ENCODE assay signal across 35 cellular contexts in genomic region chr21:32585970-32586369, GRCh38. TPM values are rescaled to one million over a fixed set of nuclear protein-coding genes. Genes with fewer than 3 reads are reported as not detected.
DNase-seq lines count a peak whose midpoint lies in the region; ATAC-seq, FAIRE-seq and TF ChIP-seq lines count a peak whose summit lies in the region.
"Had no signal": no experiment of that assay in that cellular context is flagged by ENCODE, and none has a peak within 500 bp of the region (broad histone marks: within the 10 kb centered on the region; RNA-seq: fewer than 3 reads in every experiment).

No MANE protein-coding gene starts in this region.

- intact Hi-C loops in K562 (cut with micrococcal nuclease) (loop anchor here (10.0 kb wide), 1 partner anchor 291 kb away; the partner anchor contains the start of gene MRAP), PC-9 (cut with micrococcal nuclease; ENCODE audit: unreplicated experiment) (no loop called here)

- H3K27me3 ChIP-seq in K562 (ENCODE audit: control insufficient read depth in 2 of 2, insufficient read depth in 2 of 2, low read length in 2 of 2) (peaks cover 20 to 28% of the 10 kb centered on the region in 2 experiments), H1 (replicated peaks in 1 of 4; ENCODE audit: control insufficient read depth in 3 of 4, extremely low read depth in 1 of 4, insufficient read depth in 3 of 4, low read length in 3 of 4) (no peaks in the 10 kb centered on the region; a peak in 1 of 7 replicates), trophoblast cell (ENCODE audit: insufficient read depth, low read length) (no peaks in the 10 kb centered on the region), PC-9 (ENCODE audit: insufficient read depth, low read depth) (peaks cover 20% of the 10 kb centered on the region)
- H3K27me3 ChIP-seq: BLaER1; BLaER1 treated with 17β-estradiol and CSF1 and Interleukin-3, amounts not matched to agents 10 nM and 100 nM had no signal

- no peak overlapping the region for H3K9ac ChIP-seq in K562 (ENCODE audit: insufficient read depth in 1 of 2, low read depth in 2 of 2, low read length in 2 of 2)
- no peak overlapping the region for H3K9ac ChIP-seq in H1 (replicated peaks in 1 of 4; ENCODE audit: extremely low read depth in 1 of 4, low read depth in 3 of 4, low read length in 3 of 4)
- H3K9ac ChIP-seq in trophoblast cell (ENCODE audit: low read length) = no peak overlapping the region
- H3K9ac ChIP-seq: BLaER1; BLaER1 treated with 17β-estradiol and CSF1 and Interleukin-3, amounts not matched to agents 10 nM and 100 nM had no signal

- H3K9me1 ChIP-seq in K562 (ENCODE audit: control insufficient read depth, insufficient read depth, low read length) = no peaks in the 10 kb centered on the region

- H3K9me3 ChIP-seq in K562 (replicated peaks; ENCODE audit: control insufficient read depth, insufficient read depth, low read depth, low read length) (no peaks in the 10 kb centered on the region), H1 (ENCODE audit: insufficient read depth in 2 of 2, low read depth in 1 of 2, low read length in 1 of 2) (no peaks in the 10 kb centered on the region), trophoblast cell (ENCODE audit: insufficient read depth, low read depth, low read length) (no peaks in the 10 kb centered on the region), PC-9 (ENCODE audit: insufficient read depth, low read depth) (no peaks in the 10 kb centered on the region)
- H3K9me3 ChIP-seq: A549; BE2C; BLaER1; BLaER1 treated with 17β-estradiol and CSF1 and Interleukin-3, amounts not matched to agents 10 nM and 100 nM; Caco-2 had no signal

- no peaks in the 10 kb centered on the region for H3K79me2 ChIP-seq in K562 (ENCODE audit: control insufficient read depth, insufficient read depth, low read length)
- no peaks in the 10 kb centered on the region for H3K79me2 ChIP-seq in H1 (ENCODE audit: control insufficient read depth in 1 of 2, insufficient read depth in 2 of 2, low read length in 2 of 2)
- H3K79me2 ChIP-seq in trophoblast cell (ENCODE audit: control insufficient read depth, insufficient read depth, low read length, poor library complexity) = no peaks in the 10 kb centered on the region
- H3K79me2 ChIP-seq in PC-9 (ENCODE audit: low read depth) = no peaks in the 10 kb centered on the region

- H2BK12ac ChIP-seq in H1 (ENCODE audit: low read depth, low read length) (no peak overlapping the region), trophoblast cell (ENCODE audit: low read length) (no peak overlapping the region)

- no peaks in the 10 kb centered on the region for H3K79me1 ChIP-seq in H1 (ENCODE audit: low read depth, low read length)
- H3K79me1 ChIP-seq in trophoblast cell (ENCODE audit: low read length) = no peaks in the 10 kb centered on the region

- WGBS in K562 (ENCODE audit: insufficient coverage, low coverage, missing lambda C conversion rate) = 49% methylated on average over 9 of the region's 9 CpGs
- 90% methylated on average over 9 of the region's 9 CpGs; no CpG with 5 or more reads in 1 of the 2 experiments for WGBS in H1 (ENCODE audit: extremely low coverage in 1 of 2, insufficient coverage in 1 of 2, insufficient read length in 1 of 2, insufficient replicate concordance in 2 of 2, low coverage in 1 of 2, low lambda C conversion rate in 2 of 2, missing lambda C conversion rate in 1 of 2), 2 experiments
- no CpG with 5 or more reads among the region's 9 CpGs for WGBS in trophoblast cell (ENCODE audit: extremely low coverage, insufficient coverage, insufficient read length)

- H3K18ac ChIP-seq in H1 (ENCODE audit: extremely low read depth, low read length) = no peak overlapping the region
- no peak overlapping the region for H3K18ac ChIP-seq in trophoblast cell (ENCODE audit: low read length)

- H2BK20ac ChIP-seq in H1 (ENCODE audit: low read length) = no peak overlapping the region

- TF ChIP-seq EP300 in K562 (IDR thresholded peaks at IDR 0.05; ENCODE audit: low read length) (no peak), H1 (IDR thresholded peaks at IDR 0.05; ENCODE audit: borderline replicate concordance in 1 of 2, low read depth in 2 of 2, low read length in 2 of 2) (no peak)

- H2AK5ac ChIP-seq in H1 (ENCODE audit: low read depth, low read length) = peak overlapping the region; percentile 82; the same call in 1 of the 2 replicates
- H2AK5ac ChIP-seq in trophoblast cell (ENCODE audit: low read length) = no peak overlapping the region

- no peak overlapping the region for H4K91ac ChIP-seq in H1 (replicated peaks; ENCODE audit: insufficient read length, low read length)
- no peak overlapping the region for H4K91ac ChIP-seq in trophoblast cell (ENCODE audit: low read depth, low read length)

- no peak overlapping the region for H4K5ac ChIP-seq in H1 (ENCODE audit: insufficient read length, low read depth, low read length)

- peak overlapping the region; percentile 73; the same call in 1 of the 2 replicates for H2AFZ ChIP-seq in K562 (ENCODE audit: low read depth, low read length)
- no peak overlapping the region for H2AFZ ChIP-seq in H1 (ENCODE audit: low read length)
- no peak overlapping the region for H2AFZ ChIP-seq in trophoblast cell (ENCODE audit: insufficient read depth, low read length, poor library complexity)
- H2AFZ ChIP-seq in PC-9 = no peak overlapping the region

- CTCF ChIA-PET in K562 (lab: Yijun Ruan, JAX; ENCODE audit: low intra/inter-chr PET ratio) (no interaction called here), H1 (lab: Charles Lee; ENCODE audit: partially characterized antibody) (interaction anchor here (1.1 to 2.6 kb wide), 2 partner anchors 15 to 25 kb away, joined by 3 to 10 read pairs; no protein-coding TSS in a partner anchor), PC-9 (lab: Charles Lee) (no interaction called here)

- no peak overlapping the region for H4K12ac ChIP-seq in trophoblast cell (ENCODE audit: low read depth, low read length)

- TF ChIP-seq RAD21 in K562 (CRISPR knock-in tag; conservative IDR thresholded peaks at IDR 0.05 in 1 of 2, IDR thresholded peaks at IDR 0.05 in 1 of 2) (no peak), H1 (IDR thresholded peaks at IDR 0.05 in 1 of 2, conservative IDR thresholded peaks at IDR 0.05 in 1 of 2; ENCODE audit: low read depth in 2 of 2, low read length in 2 of 2) (no peak)

- TF ChIP-seq CTCF in K562 (IDR thresholded peaks at IDR 0.05 in 2 of 3, conservative IDR thresholded peaks at IDR 0.05 in 1 of 3; ENCODE audit: insufficient read depth in 2 of 3, low read depth in 1 of 3, low read length in 3 of 3) (no peak), H1 (IDR thresholded peaks at IDR 0.05; ENCODE audit: control extremely low read depth in 1 of 3, insufficient read depth in 1 of 3, low read depth in 1 of 3, low read length in 3 of 3) (no peak), PC-9 (conservative IDR thresholded peaks at IDR 0.05) (no peak)

- H3K56ac ChIP-seq in H1 (replicated peaks; ENCODE audit: insufficient read length, low read depth, low read length) = no peak overlapping the region

- no peak overlapping the region for H2BK120ac ChIP-seq in H1 (replicated peaks; ENCODE audit: low read depth, low read length)
- H2BK120ac ChIP-seq in trophoblast cell (ENCODE audit: insufficient read depth, low read length, poor library complexity) = no peak overlapping the region

- no peaks in the 10 kb centered on the region for H3F3A ChIP-seq in PC-9 (ENCODE audit: insufficient read depth, low read depth)

- POLR2A ChIA-PET in K562 (lab: Yijun Ruan, JAX) (no interaction called here), H1 (lab: Charles Lee; ENCODE audit: partially characterized antibody) (no interaction called here), PC-9 (lab: Charles Lee; ENCODE audit: unreplicated experiment) (no interaction called here)

- H3K4me1 ChIP-seq in K562 (replicated peaks in 1 of 2; ENCODE audit: control insufficient read depth in 2 of 2, insufficient read depth in 2 of 2, low read length in 2 of 2) = peaks cover 13 to 19% of the 10 kb centered on the region in 2 experiments; a peak in 4 of 5 replicates
- 0 out of 7 replicates have a peak, but pooled peaks cover 0 to 2% (median 0%) of the 10 kb centered on the region in 4 experiments for H3K4me1 ChIP-seq in H1 (replicated peaks in 1 of 4; ENCODE audit: control insufficient read depth in 3 of 4, insufficient read depth in 4 of 4, low read length in 3 of 4)
- no peaks in the 10 kb centered on the region for H3K4me1 ChIP-seq in trophoblast cell (ENCODE audit: control insufficient read depth in 1 of 2, insufficient read depth in 2 of 2, low read length in 2 of 2)
- no peaks in the 10 kb centered on the region for H3K4me1 ChIP-seq in PC-9 (replicated peaks; ENCODE audit: insufficient read depth)
- H3K4me1 ChIP-seq: A549; BE2C; BLaER1; BLaER1 treated with 17β-estradiol and CSF1 and Interleukin-3, amounts not matched to agents 10 nM and 100 nM had no signal

- H3K14ac ChIP-seq in H1 (ENCODE audit: insufficient read length) = no peak overlapping the region
- H3K14ac ChIP-seq in trophoblast cell (ENCODE audit: low read length) = no peak overlapping the region

- H3K23ac ChIP-seq in H1 (ENCODE audit: insufficient read length) = no peak overlapping the region
- H3K23ac ChIP-seq in trophoblast cell (ENCODE audit: low read length) = no peak overlapping the region

- H2BK5ac ChIP-seq in H1 (ENCODE audit: low read depth, low read length) (no peak overlapping the region; the same call in 1 of the 2 replicates), trophoblast cell (ENCODE audit: low read depth, low read length, poor library complexity) (no peak overlapping the region)

- H3K9me2 ChIP-seq in PC-9 (ENCODE audit: insufficient read depth) = no peaks in the 10 kb centered on the region

- H3K4ac ChIP-seq in H1 (replicated peaks; ENCODE audit: insufficient read length, low read depth, low read length) (no peak overlapping the region), trophoblast cell (ENCODE audit: low read depth, low read length) (no peak overlapping the region)

- H4K20me1 ChIP-seq in K562 (replicated peaks; ENCODE audit: control insufficient read depth, insufficient read depth, low read length) (no peaks in the 10 kb centered on the region), H1 (replicated peaks in 1 of 2; ENCODE audit: control insufficient read depth in 1 of 2, insufficient read depth in 2 of 2, low read length in 2 of 2) (no peaks in the 10 kb centered on the region), PC-9 (ENCODE audit: insufficient read depth) (no peaks in the 10 kb centered on the region)
- H4K20me1 ChIP-seq: BLaER1; BLaER1 treated with 17β-estradiol and CSF1 and Interleukin-3, amounts not matched to agents 10 nM and 100 nM had no signal

- H4K8ac ChIP-seq in H1 (ENCODE audit: extremely low read depth, insufficient read depth, low read length) (no peak overlapping the region), trophoblast cell (ENCODE audit: low read depth, low read length) (no peak overlapping the region)

- TF ChIP-seq POLR2A in K562 (conservative IDR thresholded peaks at IDR 0.05) (no peak), H1 (IDR thresholded peaks at IDR 0.05; ENCODE audit: control extremely low read depth in 1 of 2, low read depth in 2 of 2, low read length in 2 of 2) (no peak)

- BruUV-seq in K562 (replicated peaks; lab: Mats Ljungman, UMichigan) (no TSS peak), PC-9 (replicated peaks; lab: Mats Ljungman, UMichigan) (no TSS peak)

- H3K4me3 ChIP-seq in K562 (no peak overlapping the region), H1 (ENCODE audit: extremely low read depth in 1 of 4, insufficient read depth in 2 of 4, low read depth in 3 of 4, low read length in 4 of 4) (no peak overlapping the region), trophoblast cell (ENCODE audit: low read depth, low read length) (no peak overlapping the region), PC-9 (no peak overlapping the region)
- H3K4me3 ChIP-seq: A549; BLaER1; BLaER1 treated with 17β-estradiol and CSF1 and Interleukin-3, amounts not matched to agents 10 nM and 100 nM had no signal

- DNase-seq in K562 (ENCODE audit: extremely low read depth in 1 of 4, low spot score in 3 of 4) (no peak), H1 (ENCODE audit: low read depth in 1 of 2, low spot score in 2 of 2) (no peak), trophoblast cell (peak; percentile 26 to 41), globus pallidus (ENCODE audit: low spot score) (no peak), kidney glomerular epithelial cell (lab: John Stamatoyannopoulos, UW) (no peak), PC-9 (no peak)
- DNase-seq: 8988T; ACHN; AML-193; BE2C; C1 segment of cervical spinal cord; Caco-2; Calu3; CD4-positive, alpha-beta memory T cell; CD4-positive, alpha-beta T cell; CD4-positive, CD25-positive, alpha-beta regulatory T cell; CD8-positive, alpha-beta memory T cell; CD8-positive, alpha-beta T cell; COR-L47; DMS 273 treated with DMSO at 0.1 percent for 48 hours; DMS153; DMS53; DMS79; DMS79 treated with DMSO at 0.1 percent for 48 hours; DND-41; EL had no signal

- H3K27ac ChIP-seq in K562 (ENCODE audit: extremely low read depth, low read depth, low read length) (no peak overlapping the region), H1 (ENCODE audit: low read depth, low read length) (no peak overlapping the region; the same call in 1 of the 2 replicates), trophoblast cell (ENCODE audit: low read depth, low read length) (no peak overlapping the region), PC-9 (no peak overlapping the region)
- H3K27ac ChIP-seq: 22Rv1; A549; BLaER1; BLaER1 treated with 17β-estradiol and CSF1 and Interleukin-3, amounts not matched to agents 10 nM and 100 nM; C4-2B had no signal

- FAIRE-seq in K562 (lab: Jason Lieb, UNC) = no peak
- FAIRE-seq in H1 (lab: Jason Lieb, UNC) = no peak
- FAIRE-seq: A204.1, A549, D721Med had no signal

- ATAC-seq in K562 = no peak
- ATAC-seq: A549; CD8-positive, alpha-beta T cell had no signal

- peaks cover 9% of the 10 kb centered on the region; the same call in 1 of the 2 replicates for H3K23me2 ChIP-seq in H1 (ENCODE audit: low read depth, low read length)

- in situ Hi-C loops in K562 (cut with MboI) = no loop called here

- H3K4me2 ChIP-seq in K562 (ENCODE audit: insufficient read depth, low read length) (no peak overlapping the region), H1 (ENCODE audit: insufficient read depth in 1 of 2, low read depth in 2 of 2, low read length in 2 of 2) (no peak overlapping the region), trophoblast cell (ENCODE audit: low read length) (no peak overlapping the region), PC-9 (no peak overlapping the region)
- H3K4me2 ChIP-seq: A549; BLaER1; BLaER1 treated with 17β-estradiol and CSF1 and Interleukin-3, amounts not matched to agents 10 nM and 100 nM had no signal

- H3K36me3 ChIP-seq in K562 (ENCODE audit: control insufficient read depth, insufficient read depth, low read length) (no peaks in the 10 kb centered on the region; the same call in 2 of the 3 replicates), H1 (ENCODE audit: control insufficient read depth in 2 of 4, insufficient read depth in 4 of 4, low read length in 3 of 4) (no peaks in the 10 kb centered on the region), trophoblast cell (ENCODE audit: control insufficient read depth in 1 of 2, insufficient read depth in 2 of 2, low read length in 2 of 2) (peaks cover 0 to 2% of the 10 kb centered on the region in 2 experiments), PC-9 (ENCODE audit: low read depth) (no peaks in the 10 kb centered on the region)
- H3K36me3 ChIP-seq: BE2C had no signal

- no peak overlapping the region for H2BK15ac ChIP-seq in H1 (ENCODE audit: low read length)

RNA-seq across cellular contexts. Expression of gene TCP10L, which starts 0.6 kb away (rescaled TPM):
- total RNA-seq in K562 (2011; cell fraction: chromatin; rRNA removed; ENCODE audit: low replicate concordance) = 0.30 and 0.55 TPM in 2 replicates
- total RNA-seq in K562 (2011; cell fraction: nucleolus; rRNA removed) = not detected in 2 replicates
- 0.37 TPM in 1 of 2 replicates, not detected in the other for total RNA-seq in K562 (2011; cell fraction: nucleoplasm; rRNA removed)
- 1.2 TPM in 1 of 2 replicates, not detected in the other for total RNA-seq in K562 (2014; rRNA removed)
- 0.77 and 0.91 TPM in 2 replicates for total RNA-seq in K562 (2014; rRNA removed; fragmentation: Illumina TruSeq; extraction: Trizol)
- total RNA-seq in K562 (2015; rRNA removed; fragmentation: Illumina TruSeq; extraction: Trizol) = 0.53 and 0.87 TPM in 2 replicates
- 0.49 and 0.58 TPM in 2 replicates for total RNA-seq in K562 (2021)
- polyA plus RNA-seq in K562 (2011; rRNA removed) = 0.19 and 0.38 TPM in 2 replicates
- polyA plus RNA-seq in K562 (2011; cell fraction: cytosol; rRNA removed) = 0.18 and 0.22 TPM in 2 replicates
- 0.25 TPM in 1 of 2 replicates, not detected in the other for polyA plus RNA-seq in K562 (2011; cell fraction: nucleus; rRNA removed)
- polyA plus RNA-seq in K562 (2012) = 0.89 and 3.0 TPM in 2 replicates
- 0.21 and 0.34 TPM in 2 replicates for polyA plus RNA-seq in K562 (2014; fragmentation: Illumina TruSeq; extraction: Trizol)
- polyA plus RNA-seq in K562 (2014; fragmentation: Nextera tagmentation; extraction: Ambion mirVana) = under 1 TPM; 0.56 to 0.68 TPM
- 0.76 TPM in 1 of 2 replicates, not detected in the other for polyA plus RNA-seq in K562 (2014; rRNA removed)
- 0.39 TPM in 2 replicates for polyA minus RNA-seq in K562 (2011; rRNA and poly(A)+ RNA removed)
- polyA minus RNA-seq in K562 (2011; cell fraction: cytosol; rRNA and poly(A)+ RNA removed) = not detected in 2 replicates
- polyA minus RNA-seq in K562 (2011; cell fraction: nucleus; rRNA and poly(A)+ RNA removed) = 0.22 TPM in 1 of 2 replicates, not detected in the other
- total RNA-seq in H1 (2021; fragmentation: NEBNext Ultra II Directional; extraction: Animal tissue kit (Norgen Biotek cat#: 25700)) = 0.71 and 0.99 TPM in 2 replicates
- polyA plus RNA-seq in H1 (2011; rRNA removed) = 0.45 and 0.74 TPM in 2 replicates
- polyA plus RNA-seq in H1 (2011; cell fraction: cytosol; rRNA removed) = 0.43 TPM
- 0.76 TPM for polyA plus RNA-seq in H1 (2011; cell fraction: nucleus; rRNA removed)
- 0.30 to 0.83 TPM (median 0.53 TPM) in 4 replicates for polyA plus RNA-seq in H1 (2012, experiment 1 of 2)
- polyA plus RNA-seq in H1 (2012, experiment 2 of 2) = 0.34 TPM
- polyA plus RNA-seq in H1 (2013, experiment 1 of 2) = 0.22 TPM
- 0.44 TPM for polyA plus RNA-seq in H1 (2013, experiment 2 of 2)
- 0.61 and 0.69 TPM in 2 replicates for polyA minus RNA-seq in H1 (2011; rRNA and poly(A)+ RNA removed)
- polyA minus RNA-seq in H1 (2011; cell fraction: cytosol; rRNA and poly(A)+ RNA removed) = not detected
- 0.50 TPM for polyA minus RNA-seq in H1 (2011; cell fraction: nucleus; rRNA and poly(A)+ RNA removed)
- polyA plus RNA-seq in trophoblast cell (2013) = 1.0 and 1.3 TPM in 2 replicates
- total RNA-seq in PC-9 (2021) = 0.68 TPM in 1 of 2 replicates, not detected in the other
- total RNA-seq: A172; Caco-2; Calu3; CD8-positive, alpha-beta memory T cell; CD8-positive, alpha-beta T cell had no signal
- polyA plus RNA-seq: BJ had no signal

RNA-seq across cellular contexts. Expression of gene CFAP298, which starts 26.2 kb away (rescaled TPM):
- 50.0 and 58.7 TPM in 2 replicates for total RNA-seq in K562 (2011; cell fraction: chromatin; rRNA removed; ENCODE audit: low replicate concordance)
- 38.8 and 40.5 TPM in 2 replicates for total RNA-seq in K562 (2011; cell fraction: nucleolus; rRNA removed)
- 45.3 and 53.1 TPM in 2 replicates for total RNA-seq in K562 (2011; cell fraction: nucleoplasm; rRNA removed)
- total RNA-seq in K562 (2014; rRNA removed) (165 and 178 TPM in 2 replicates), K562 (2014; rRNA removed; fragmentation: Illumina TruSeq; extraction: Trizol) (78.6 and 88.5 TPM in 2 replicates), K562 (2015; rRNA removed; fragmentation: Illumina TruSeq; extraction: Trizol) (86.3 and 90.5 TPM in 2 replicates), K562 (2021) (119 and 121 TPM in 2 replicates), PC-9 (2021) (31.2 and 35.5 TPM in 2 replicates)
- polyA plus RNA-seq in K562 (2011; rRNA removed) (61.8 and 70.0 TPM in 2 replicates), K562 (2014; fragmentation: Illumina TruSeq; extraction: Trizol) (89.7 and 92.9 TPM in 2 replicates), K562 (2014; fragmentation: Nextera tagmentation; extraction: Ambion mirVana) (10 to 100 TPM; 31.4 to 43.5 TPM), K562 (2014; rRNA removed) (135 and 139 TPM in 2 replicates), H1 (2011; rRNA removed) (43.0 and 47.8 TPM in 2 replicates)
- polyA plus RNA-seq in K562 (2011; cell fraction: cytosol; rRNA removed) = 36.8 and 74.4 TPM in 2 replicates
- polyA plus RNA-seq in K562 (2011; cell fraction: nucleus; rRNA removed) = 66.3 and 77.5 TPM in 2 replicates
- 96.3 and 133 TPM in 2 replicates for polyA plus RNA-seq in K562 (2012)
- 23.8 and 24.0 TPM in 2 replicates for polyA minus RNA-seq in K562 (2011; rRNA and poly(A)+ RNA removed)
- 23.1 and 27.0 TPM in 2 replicates for polyA minus RNA-seq in K562 (2011; cell fraction: cytosol; rRNA and poly(A)+ RNA removed)
- polyA minus RNA-seq in K562 (2011; cell fraction: nucleus; rRNA and poly(A)+ RNA removed) = 15.8 and 23.3 TPM in 2 replicates
- total RNA-seq in H1 (2021; fragmentation: NEBNext Ultra II Directional; extraction: Animal tissue kit (Norgen Biotek cat#: 25700)) = 68.1 and 69.6 TPM in 2 replicates
- polyA plus RNA-seq in H1 (2011; cell fraction: cytosol; rRNA removed) = 70.3 TPM
- 32.8 TPM for polyA plus RNA-seq in H1 (2011; cell fraction: nucleus; rRNA removed)
- 77.4 to 91.3 TPM (median 77.8 TPM) in 4 replicates for polyA plus RNA-seq in H1 (2012, experiment 1 of 2)
- polyA plus RNA-seq in H1 (2012, experiment 2 of 2) = 20.5 TPM
- polyA plus RNA-seq in H1 (2013, experiment 1 of 2) = 95.7 TPM
- 94.4 TPM for polyA plus RNA-seq in H1 (2013, experiment 2 of 2)
- 7.4 and 9.2 TPM in 2 replicates for polyA minus RNA-seq in H1 (2011; rRNA and poly(A)+ RNA removed)
- polyA minus RNA-seq in H1 (2011; cell fraction: cytosol; rRNA and poly(A)+ RNA removed) = 27.7 TPM
- 17.3 TPM for polyA minus RNA-seq in H1 (2011; cell fraction: nucleus; rRNA and poly(A)+ RNA removed)
- polyA plus RNA-seq in trophoblast cell (2013) = 51.7 and 52.4 TPM in 2 replicates

Comparison
In these comparisons a context has a peak if more than half of its experiments do, and no peak if none do; other contexts are left out.
1. DNase-seq: peak in trophoblast cell (2 of 2); none in K562 (0 of 4), H1 (0 of 2), globus pallidus (single experiment), kidney glomerular epithelial cell (single experiment) and PC-9 (0 of 2).